8 cellular contexts compared by ENCODE assay signal in genomic region chr7:39565538-39565937, GRCh38. TPM values are rescaled to one million over a fixed set of nuclear protein-coding genes. Genes with fewer than 3 reads are reported as not detected.
DNase-seq lines count a peak whose midpoint lies in the region; ATAC-seq and TF ChIP-seq lines count a peak whose summit lies in the region.

No MANE protein-coding gene starts in this region.

- H3K9me3 Mint-ChIP-seq in GM23338: no peaks in the 10 kb centered on the region

- H3K36me3 Mint-ChIP-seq in GM23338 (ENCODE audit: low read depth): no peaks in the 10 kb centered on the region; the same call in 1 of the 3 replicates

- H3K4me3 ChIP-seq in GM23338 (peak overlapping the region; percentile 79), SJSA1 (peak overlapping the region; percentile 60), fibroblast of the aortic adventitia (ENCODE audit: low read depth, low read length) (peak overlapping the region; percentile 92), retinal pigment epithelial cell (ENCODE audit: low read length) (peak overlapping the region; percentile 96)

- peaks cover 15% of the 10 kb centered on the region for H3K4me1 Mint-ChIP-seq in GM23338

- H3K9me3 ChIP-seq in SJSA1 (replicated peaks): no peaks in the 10 kb centered on the region

- H3K4me1 ChIP-seq in GM23338 (ENCODE audit: insufficient read depth) (peaks cover 4% of the 10 kb centered on the region; the same call in 1 of the 2 replicates), SJSA1 (replicated peaks) (peaks cover 7% of the 10 kb centered on the region; the same call in 1 of the 2 replicates)

- peaks cover 27% of the 10 kb centered on the region for H3K79me2 ChIP-seq in GM23338 (replicated peaks; ENCODE audit: insufficient read depth)

- no peaks in the 10 kb centered on the region for H3K27me3 Mint-ChIP-seq in GM23338 (ENCODE audit: insufficient read depth, low read depth, poor library complexity)

- 0 out of 2 replicates have a peak, but pooled peaks cover 3% of the 10 kb centered on the region for H3K36me3 ChIP-seq in GM23338 (ENCODE audit: insufficient read depth)
- H3K36me3 ChIP-seq in SJSA1: peaks cover 13% of the 10 kb centered on the region

- no peaks in the 10 kb centered on the region for H3K27me3 ChIP-seq in GM23338 (ENCODE audit: insufficient read depth)
- H3K27me3 ChIP-seq in SJSA1 (replicated peaks): no peaks in the 10 kb centered on the region

- peak overlapping the region; percentile 84 for H3K4me2 ChIP-seq in GM23338

- DNase-seq in GM23338 (ENCODE audit: low spot score) (no peak), SJSA1 (ENCODE audit: low read depth in 1 of 2, low spot score in 2 of 2) (peak in 1 of 2 experiments; percentile 7), fibroblast of the aortic adventitia (ENCODE audit: low read depth) (no peak), retinal pigment epithelial cell (ENCODE audit: low read depth) (no peak), midbrain (lab: John Stamatoyannopoulos, UW) (no peak), GM19238 (ENCODE audit: insufficient read length, low spot score) (no peak), kidney glomerular epithelial cell (lab: John Stamatoyannopoulos, UW) (no peak)

- H3F3A ChIP-seq in GM23338 (replicated peaks; ENCODE audit: low read depth): no peaks in the 10 kb centered on the region

- no peaks in the 10 kb centered on the region for H3K9me2 ChIP-seq in GM23338 (ENCODE audit: insufficient read depth)

- TF ChIP-seq CTCF in GM23338 (conservative IDR thresholded peaks at IDR 0.05; ENCODE audit: low read depth in 2 of 2) (no peak), fibroblast of the aortic adventitia (IDR thresholded peaks at IDR 0.05; ENCODE audit: insufficient read depth, low read length) (no peak), retinal pigment epithelial cell (conservative IDR thresholded peaks at IDR 0.05; ENCODE audit: low read depth, low read length) (no peak)

- H3K27ac ChIP-seq in GM23338 (ENCODE audit: low read depth) (peak overlapping the region; percentile 72; the same call in 1 of the 2 replicates), SJSA1 (peak overlapping the region; percentile 16; the same call in 1 of the 2 replicates)

- H4K20me1 ChIP-seq in GM23338 (replicated peaks; ENCODE audit: insufficient read depth): no peaks in the 10 kb centered on the region

- H2AFZ ChIP-seq in GM23338: peak overlapping the region; percentile 98

- H3K27ac Mint-ChIP-seq in GM23338: peak overlapping the region; percentile 98

- ATAC-seq in GM23338: no peak
- no peak for ATAC-seq in GM19023 (IDR thresholded peaks at IDR 0.05; ENCODE audit: unreplicated experiment)

- H3K4me3 Mint-ChIP-seq in GM23338: peak overlapping the region; percentile 100

TF ChIP-seq in GM23338, 12 proteins besides CTCF, POLR2A, EP300 and RAD21:
- TF ChIP-seq STAT1 (IDR thresholded peaks at IDR 0.05; ENCODE audit: unreplicated experiment) (no peak), ZNF331 (CRISPR knock-in tag; IDR thresholded peaks at IDR 0.05; ENCODE audit: low read depth) (no peak), EZH2 (IDR thresholded peaks at IDR 0.05; ENCODE audit: low read depth, unreplicated experiment) (no peak)

RNA-seq across cellular contexts. Expression of gene YAE1, which starts 0.7 kb away (rescaled TPM):
- 26.5 and 30.5 TPM in 2 replicates for total RNA-seq in GM23338 (2014; rRNA removed; shearing (Covaris generic))
- polyA plus RNA-seq in GM23338 (2016; fragmentation: Nextera tagmentation; extraction: Ambion mirVana): 88.7 and 107 TPM in 2 replicates
- total RNA-seq in SJSA1 (2014; rRNA removed; shearing (Covaris generic)): 38.3 and 44.6 TPM in 2 replicates
- total RNA-seq in fibroblast of the aortic adventitia (ENCODE audit: low replicate concordance): 41.9 and 95.8 TPM in 2 replicates

RNA-seq across cellular contexts. Expression of gene RALA, which starts 57.8 kb away (rescaled TPM):
- 43.5 and 51.9 TPM in 2 replicates for total RNA-seq in GM23338 (2014; rRNA removed; shearing (Covaris generic))
- 220 and 231 TPM in 2 replicates for polyA plus RNA-seq in GM23338 (2016; fragmentation: Nextera tagmentation; extraction: Ambion mirVana)
- 12.7 and 17.8 TPM in 2 replicates for total RNA-seq in SJSA1 (2014; rRNA removed; shearing (Covaris generic))
- 42.7 and 61.5 TPM in 2 replicates for total RNA-seq in fibroblast of the aortic adventitia (ENCODE audit: low replicate concordance)
